13 cellular contexts compared by ENCODE assay signal in the genomic region with DNA sequence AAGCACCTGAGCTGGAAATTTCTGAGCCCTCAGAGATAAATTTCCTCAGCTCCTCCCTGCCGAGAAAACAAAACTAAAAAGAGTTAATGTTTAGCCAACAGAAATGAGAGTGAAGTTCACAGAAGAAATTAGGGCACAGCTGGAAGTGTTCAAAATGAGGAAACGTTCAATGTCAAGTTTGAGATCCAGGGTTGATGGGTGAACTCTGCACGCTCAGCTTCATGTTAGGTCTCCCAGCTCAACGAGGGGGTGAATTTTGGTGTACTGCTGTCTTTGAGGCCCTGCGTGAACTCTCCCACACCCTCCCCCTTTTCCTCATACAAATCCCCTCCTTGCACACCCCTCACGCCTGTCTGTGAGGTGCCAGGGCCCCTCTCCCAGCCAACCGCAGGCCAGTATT. TPM values are rescaled to one million over a fixed set of nuclear protein-coding genes. Genes with fewer than 3 reads are reported as not detected.
DNase-seq lines count a peak whose midpoint lies in the region; ATAC-seq, FAIRE-seq and TF ChIP-seq lines count a peak whose summit lies in the region.
"Had no signal": no experiment of that assay in that cellular context is flagged by ENCODE, and none has a peak within 500 bp of the region (broad histone marks: within the 10 kb centered on the region; RNA-seq: fewer than 3 reads in every experiment).

No MANE protein-coding gene starts in this region.

- SMC1A ChIA-PET in GM12878 (lab: Charles Lee; ENCODE audit: uncharacterized antibody, unreplicated experiment), result interaction anchor here (0.7 to 3.1 kb wide), 15 partner anchors 8 to 73 kb away, joined by 3 to 52 read pairs (median 6); partner anchors contain the start of genes OAS1, OAS2 and OAS3

- BruUV-seq in GM12878 (replicated peaks; lab: Mats Ljungman, UMichigan), result no TSS peak

- no peak overlapping the region for H3K4me3 Mint-ChIP-seq in activated CD4-positive, alpha-beta T cell treated with anti-CD3 and anti-CD28 coated beads, Interleukin-2, amount 10 ng/mL, durations not matched to agents 7 days and 5 days
- no peak overlapping the region for H3K4me3 Mint-ChIP-seq in CD4-positive, alpha-beta memory T cell
- H3K4me3 Mint-ChIP-seq: activated CD4-positive, alpha-beta T cell treated with anti-CD3 and anti-CD28 coated beads for 36 hours had no signal

- POLR2A ChIA-PET in activated CD4-positive, alpha-beta T cell treated with anti-CD3 and anti-CD28 coated beads, Interleukin-2, amount 10 ng/mL, durations not matched to agents 7 days and 5 days (lab: Charles Lee), result no interaction called here
- POLR2A ChIA-PET in GM12878 (lab: Charles Lee), result interaction anchor here (0.6 to 2.6 kb wide), 7 partner anchors 8 to 305 kb away, joined by 3 to 40 read pairs (median 5); partner anchors contain the start of genes OAS1, OAS2 and OAS3
- POLR2A ChIA-PET in CD4-positive, alpha-beta memory T cell (lab: Charles Lee; ENCODE audit: partially characterized antibody), result interaction anchor here (1.1 kb wide), 1 partner anchor 54 kb away, joined by 3 read pairs; the partner anchor contains the start of gene OAS2

- no peak overlapping the region for H2AFZ ChIP-seq in GM12878 (ENCODE audit: control insufficient read depth, low read depth, low read length)

- no peak for TF ChIP-seq CTCF in GM12878 (IDR thresholded peaks at IDR 0.05 in 2 of 3, conservative IDR thresholded peaks at IDR 0.05 in 1 of 3; ENCODE audit: control insufficient read depth in 2 of 3, extremely low read depth in 1 of 3, insufficient read depth in 1 of 3, low read depth in 3 of 3, low read length in 3 of 3)

- H3K4me1 ChIP-seq in GM12878 (ENCODE audit: control insufficient read depth, insufficient read depth, low read length), result no peaks in the 10 kb centered on the region
- H3K4me1 ChIP-seq in subcutaneous abdominal adipose tissue (ENCODE audit: control insufficient read depth in 5 of 5, insufficient read depth in 5 of 5, low read length in 5 of 5), result peaks cover 3 to 10% (median 8%) of the 10 kb centered on the region in 5 donors
- no peaks in the 10 kb centered on the region for H3K4me1 ChIP-seq in CD4-positive, alpha-beta memory T cell (ENCODE audit: insufficient read depth, low read length)

- no peaks in the 10 kb centered on the region for H3K27me3 Mint-ChIP-seq in activated CD4-positive, alpha-beta T cell treated with anti-CD3 and anti-CD28 coated beads, Interleukin-2, amount 10 ng/mL, durations not matched to agents 7 days and 5 days
- no peaks in the 10 kb centered on the region for H3K27me3 Mint-ChIP-seq in CD4-positive, alpha-beta memory T cell
- H3K27me3 Mint-ChIP-seq: activated CD4-positive, alpha-beta T cell treated with anti-CD3 and anti-CD28 coated beads for 36 hours had no signal

- in situ Hi-C loops in GM12878 (cut with MboI), result no loop called here

- FAIRE-seq in GM12878 (lab: Jason Lieb, UNC), result no peak
- FAIRE-seq: G401.6, keratinocyte had no signal

- CTCF ChIA-PET in activated CD4-positive, alpha-beta T cell treated with anti-CD3 and anti-CD28 coated beads, Interleukin-2, amount 10 ng/mL, durations not matched to agents 7 days and 5 days (lab: Charles Lee), result interaction anchor here (0.7 to 1.9 kb wide), 5 partner anchors 13 to 69 kb away, joined by 3 to 9 read pairs (median 3); partner anchors contain the start of gene OAS3
- CTCF ChIA-PET in GM12878 (lab: Yijun Ruan, JAX), result interaction anchor here (0.8 to 3.7 kb wide), 11 partner anchors 12 to 105 kb away, joined by 3 to 31 read pairs (median 8); partner anchors contain the start of genes OAS1, OAS2 and OAS3
- CTCF ChIA-PET in CD4-positive, alpha-beta memory T cell (lab: Charles Lee; ENCODE audit: partially characterized antibody), result interaction anchor here (1.2 to 1.5 kb wide), 2 partner anchors 25 to 68 kb away, joined by 3 to 6 read pairs; no protein-coding TSS in a partner anchor

- no peak for TF ChIP-seq EP300 in GM12878 (IDR thresholded peaks at IDR 0.05; ENCODE audit: borderline replicate concordance in 1 of 2, control insufficient read depth in 1 of 2, low read depth in 2 of 2, low read length in 2 of 2)

- peaks cover 17% of the 10 kb centered on the region for H3K4me1 Mint-ChIP-seq in activated CD4-positive, alpha-beta T cell treated with anti-CD3 and anti-CD28 coated beads, Interleukin-2, amount 10 ng/mL, durations not matched to agents 7 days and 5 days
- H3K4me1 Mint-ChIP-seq in CD4-positive, alpha-beta memory T cell, result peaks cover 0 to 3% (median 0%) of the 10 kb centered on the region in 4 donors

- H3K9ac ChIP-seq in GM12878 (ENCODE audit: control insufficient read depth, insufficient read depth, low read length), result no peak overlapping the region
- peak overlapping the region in 3 of 5 donors; percentile 25 to 56 (median 53) for H3K9ac ChIP-seq in subcutaneous abdominal adipose tissue (ENCODE audit: low read length in 5 of 5)

- H3K27ac Mint-ChIP-seq in activated CD4-positive, alpha-beta T cell treated with anti-CD3 and anti-CD28 coated beads, Interleukin-2, amount 10 ng/mL, durations not matched to agents 7 days and 5 days, result peak overlapping the region; percentile 46
- peak overlapping the region in 1 of 7 donors; percentile 69 for H3K27ac Mint-ChIP-seq in CD4-positive, alpha-beta memory T cell
- H3K27ac Mint-ChIP-seq: activated CD4-positive, alpha-beta T cell treated with anti-CD3 and anti-CD28 coated beads for 36 hours had no signal

- RAD21 ChIA-PET in GM12878 (lab: Charles Lee; ENCODE audit: unreplicated experiment), result interaction anchor here (0.9 to 3.2 kb wide), 7 partner anchors 13 to 68 kb away, joined by 3 to 44 read pairs (median 13); partner anchors contain the start of genes OAS1, OAS2 and OAS3

- intact Hi-C loops in GM12878 (cut with micrococcal nuclease; ENCODE audit: unreplicated experiment), result no loop called here
- intact Hi-C loops in CD4-positive, alpha-beta memory T cell (cut with micrococcal nuclease), result no loop called here

- no peak for DNase-seq in activated CD4-positive, alpha-beta T cell treated with anti-CD3 and anti-CD28 coated beads, Interleukin-2, amount 10 ng/mL, durations not matched to agents 7 days and 5 days
- DNase-seq in activated CD4-positive, alpha-beta T cell treated with anti-CD3 and anti-CD28 coated beads for 4 hours, result no peak
- DNase-seq in GM12878 (ENCODE audit: low read depth, low spot score), result peak; percentile 36
- no peak for DNase-seq in NCI-H2107 (lab: John Stamatoyannopoulos, UW)
- no peak for DNase-seq in activated T-cell treated with anti-CD3 and anti-CD28 coated beads, Interleukin-2, amount 50 U/mL, for 1 hour
- DNase-seq in CD4-positive, alpha-beta memory T cell, result no peak
- DNase-seq: activated CD4-positive, alpha-beta T cell treated with anti-CD3 and anti-CD28 coated beads for 36 hours; amniotic stem cell had no signal

- TF ChIP-seq POLR2A in GM12878 (IDR thresholded peaks at IDR 0.05; ENCODE audit: low read depth, low read length), result no peak

- H3K27ac ChIP-seq in GM12878 (ENCODE audit: control insufficient read depth, insufficient read depth) (no peak overlapping the region), subcutaneous abdominal adipose tissue (ENCODE audit: low read depth, low read length) (no peak overlapping the region)
- no peak overlapping the region for H3K27ac ChIP-seq in CD4-positive, alpha-beta memory T cell (ENCODE audit: low read depth, low read length)

- H3K4me3 ChIP-seq in GM12878 (no peak overlapping the region), subcutaneous abdominal adipose tissue (ENCODE audit: low read depth in 1 of 5, low read length in 5 of 5) (peak overlapping the region; percentile 6 to 54 (median 35))
- no peak overlapping the region for H3K4me3 ChIP-seq in CD4-positive, alpha-beta memory T cell (ENCODE audit: low read length in 2 of 2)

- H3K27me3 ChIP-seq in GM12878 (replicated peaks in 1 of 2; ENCODE audit: control insufficient read depth in 2 of 2, insufficient read depth in 2 of 2, low read length in 1 of 2) (no peaks in the 10 kb centered on the region), subcutaneous abdominal adipose tissue (ENCODE audit: control insufficient read depth in 5 of 5, insufficient read depth in 4 of 5, low read length in 5 of 5) (no peaks in the 10 kb centered on the region)
- no peaks in the 10 kb centered on the region for H3K27me3 ChIP-seq in CD4-positive, alpha-beta memory T cell (ENCODE audit: insufficient read depth, low read length)

- H3K79me2 ChIP-seq in GM12878 (ENCODE audit: control insufficient read depth, insufficient read depth, low read length), result no peaks in the 10 kb centered on the region

- peak; percentile 82 for ATAC-seq in HG02798 (IDR thresholded peaks at IDR 0.05; ENCODE audit: poor library complexity, unreplicated experiment)
- ATAC-seq in GM12878, result peak; percentile 92
- ATAC-seq: activated CD4-positive, alpha-beta T cell treated with anti-CD3 and anti-CD28 coated beads for 36 hours; esophagus mucosa had no signal

- peaks cover 17% of the 10 kb centered on the region for H3K9me3 Mint-ChIP-seq in activated CD4-positive, alpha-beta T cell treated with anti-CD3 and anti-CD28 coated beads, Interleukin-2, amount 10 ng/mL, durations not matched to agents 7 days and 5 days
- H3K9me3 Mint-ChIP-seq in CD4-positive, alpha-beta memory T cell, result peaks cover 0 to 8% (median 3%) of the 10 kb centered on the region in 8 donors

- H3K4me2 ChIP-seq in GM12878 (ENCODE audit: control insufficient read depth, insufficient read depth), result no peak overlapping the region

- H3K36me3 ChIP-seq in GM12878 (ENCODE audit: control insufficient read depth in 2 of 2, insufficient read depth in 2 of 2, low read length in 1 of 2) (no peaks in the 10 kb centered on the region; a peak in 1 of 4 replicates), subcutaneous abdominal adipose tissue (ENCODE audit: control insufficient read depth in 5 of 5, insufficient read depth in 5 of 5, low read length in 5 of 5) (peaks cover 0 to 21% (median 8%) of the 10 kb centered on the region in 5 donors)
- peaks cover 12% of the 10 kb centered on the region for H3K36me3 ChIP-seq in CD4-positive, alpha-beta memory T cell (ENCODE audit: insufficient read depth, low read length)

- H3K9me3 ChIP-seq in GM12878 (replicated peaks; ENCODE audit: control insufficient read depth, insufficient read depth, low read length), result no peaks in the 10 kb centered on the region; the same call in 2 of the 3 replicates
- no peaks in the 10 kb centered on the region for H3K9me3 ChIP-seq in subcutaneous abdominal adipose tissue (ENCODE audit: control insufficient read depth in 5 of 5, low read length in 5 of 5)
- no peaks in the 10 kb centered on the region for H3K9me3 ChIP-seq in CD4-positive, alpha-beta memory T cell (ENCODE audit: control insufficient read depth in 1 of 2, low read length in 2 of 2)

- H4K20me1 ChIP-seq in GM12878 (ENCODE audit: control insufficient read depth, insufficient read depth), result no peaks in the 10 kb centered on the region

- WGBS in GM12878 (ENCODE audit: insufficient coverage, insufficient replicate concordance, low lambda C conversion rate, missing lambda C conversion rate), result 49% methylated on average over 7 of the region's 7 CpGs

- TF ChIP-seq RAD21 in GM12878 (IDR thresholded peaks at IDR 0.05; ENCODE audit: insufficient read depth, low read depth, low read length), result no peak

- H3K36me3 Mint-ChIP-seq in activated CD4-positive, alpha-beta T cell treated with anti-CD3 and anti-CD28 coated beads, Interleukin-2, amount 10 ng/mL, durations not matched to agents 7 days and 5 days (ENCODE audit: low read depth), result peaks cover 90% of the 10 kb centered on the region
- H3K36me3 Mint-ChIP-seq in CD4-positive, alpha-beta memory T cell, result peaks cover 26 to 60% of the 10 kb centered on the region in 2 donors

RNA-seq across cellular contexts. Expression of gene OAS3, which starts 13.3 kb away (rescaled TPM):
- total RNA-seq in activated CD4-positive, alpha-beta T cell treated with anti-CD3 and anti-CD28 coated beads, Interleukin-2, amount 10 ng/mL, durations not matched to agents 7 days and 5 days, result 100 to 1,000 TPM; 202 to 204 TPM
- total RNA-seq in GM12878 (2013; cell fraction: nucleolus; rRNA removed), result 70.3 and 71.7 TPM in 2 replicates
- total RNA-seq in GM12878 (2014; rRNA removed), result 22.2 and 28.5 TPM in 2 replicates
- total RNA-seq in GM12878 (2014; rRNA removed; fragmentation: Illumina TruSeq; extraction: Trizol), result 13.8 and 16.4 TPM in 2 replicates
- 39.0 and 44.0 TPM in 2 replicates for total RNA-seq in GM12878 (2021)
- polyA plus RNA-seq in GM12878 (2011; ENCODE audit: low read depth), result 17.1 TPM
- polyA plus RNA-seq in GM12878 (2011; rRNA removed), result 62.6 and 107 TPM in 2 replicates
- 120 and 180 TPM in 2 replicates for polyA plus RNA-seq in GM12878 (2011; cell fraction: cytosol; rRNA removed)
- polyA plus RNA-seq in GM12878 (2011; cell fraction: nucleus; rRNA removed), result 245 and 329 TPM in 2 replicates
- polyA plus RNA-seq in GM12878 (2012), result 24.3 and 27.7 TPM in 2 replicates
- polyA plus RNA-seq in GM12878 (2014; fragmentation: Illumina TruSeq; extraction: Trizol), result 30.1 and 30.7 TPM in 2 replicates
- 1 to 10 TPM; 5.1 to 5.9 TPM for polyA plus RNA-seq in GM12878 (2014; fragmentation: Nextera tagmentation; extraction: Ambion mirVana)
- polyA plus RNA-seq in GM12878 (2014; rRNA removed), result 27.8 and 30.9 TPM in 2 replicates
- 10 to 100 TPM; 10.8 to 11.0 TPM for polyA plus RNA-seq in GM12878 (2016; fragmentation: Nextera tagmentation; extraction: Ambion mirVana)
- polyA minus RNA-seq in GM12878 (2011; rRNA and poly(A)+ RNA removed), result 179 and 262 TPM in 2 replicates
- polyA minus RNA-seq in GM12878 (2011; cell fraction: cytosol; rRNA and poly(A)+ RNA removed), result 36.1 and 38.2 TPM in 2 replicates
- polyA minus RNA-seq in GM12878 (2011; cell fraction: nucleus; rRNA and poly(A)+ RNA removed), result 56.2 and 85.2 TPM in 2 replicates
- 10 to 100 TPM; 20.3 to 22.5 TPM for total RNA-seq in CD4-positive, alpha-beta memory T cell
- polyA plus RNA-seq in CD4-positive, alpha-beta memory T cell, result 10 to 100 TPM; 14.4 to 31.3 TPM

RNA-seq across cellular contexts. Expression of gene OAS1, which starts 18.2 kb away (rescaled TPM):
- total RNA-seq in activated CD4-positive, alpha-beta T cell treated with anti-CD3 and anti-CD28 coated beads, Interleukin-2, amount 10 ng/mL, durations not matched to agents 7 days and 5 days, result 100 to 1,000 TPM; 194 to 197 TPM
- total RNA-seq in GM12878 (2013; cell fraction: nucleolus; rRNA removed), result 40.3 and 41.9 TPM in 2 replicates
- total RNA-seq in GM12878 (2014; rRNA removed) (60.0 and 69.3 TPM in 2 replicates), GM12878 (2014; rRNA removed; fragmentation: Illumina TruSeq; extraction: Trizol) (54.1 and 62.7 TPM in 2 replicates), GM12878 (2021) (44.9 and 51.5 TPM in 2 replicates)
- 80.6 TPM for polyA plus RNA-seq in GM12878 (2011; ENCODE audit: low read depth)
- polyA plus RNA-seq in GM12878 (2011; rRNA removed) (287 and 308 TPM in 2 replicates), GM12878 (2014; fragmentation: Illumina TruSeq; extraction: Trizol) (63.8 and 68.5 TPM in 2 replicates), GM12878 (2014; fragmentation: Nextera tagmentation; extraction: Ambion mirVana) (100 to 1,000 TPM in 1 of 2 experiments, 10 to 100 TPM in 1; 88.9 to 117 TPM), GM12878 (2014; rRNA removed) (60.2 and 71.3 TPM in 2 replicates), GM12878 (2016; fragmentation: Nextera tagmentation; extraction: Ambion mirVana) (10 to 100 TPM; 44.7 to 48.1 TPM)
- 216 and 257 TPM in 2 replicates for polyA plus RNA-seq in GM12878 (2011; cell fraction: cytosol; rRNA removed)
- 161 and 210 TPM in 2 replicates for polyA plus RNA-seq in GM12878 (2011; cell fraction: nucleus; rRNA removed)
- polyA plus RNA-seq in GM12878 (2012), result 57.7 and 72.7 TPM in 2 replicates
- polyA minus RNA-seq in GM12878 (2011; rRNA and poly(A)+ RNA removed), result 128 and 200 TPM in 2 replicates
- 53.3 and 60.0 TPM in 2 replicates for polyA minus RNA-seq in GM12878 (2011; cell fraction: cytosol; rRNA and poly(A)+ RNA removed)
- 97.2 and 112 TPM in 2 replicates for polyA minus RNA-seq in GM12878 (2011; cell fraction: nucleus; rRNA and poly(A)+ RNA removed)
- total RNA-seq in CD4-positive, alpha-beta memory T cell, result 10 to 100 TPM in 1 of 2 experiments, 1 to 10 TPM in 1; 8.4 to 10.9 TPM
- 10 to 100 TPM; 30.3 to 49.3 TPM for polyA plus RNA-seq in CD4-positive, alpha-beta memory T cell

RNA-seq across cellular contexts. Expression of gene OAS2, which starts 53.3 kb away (rescaled TPM):
- total RNA-seq in activated CD4-positive, alpha-beta T cell treated with anti-CD3 and anti-CD28 coated beads, Interleukin-2, amount 10 ng/mL, durations not matched to agents 7 days and 5 days, result 100 to 1,000 TPM; 294 to 420 TPM
- total RNA-seq in GM12878 (2013; cell fraction: nucleolus; rRNA removed), result 61.8 and 67.6 TPM in 2 replicates
- total RNA-seq in GM12878 (2014; rRNA removed) (90.7 and 125 TPM in 2 replicates), GM12878 (2014; rRNA removed; fragmentation: Illumina TruSeq; extraction: Trizol) (105 and 113 TPM in 2 replicates), GM12878 (2021) (89.7 and 102 TPM in 2 replicates)
- 62.4 TPM for polyA plus RNA-seq in GM12878 (2011; ENCODE audit: low read depth)
- polyA plus RNA-seq in GM12878 (2011; rRNA removed) (290 and 350 TPM in 2 replicates), GM12878 (2014; fragmentation: Illumina TruSeq; extraction: Trizol) (133 and 223 TPM in 2 replicates), GM12878 (2014; fragmentation: Nextera tagmentation; extraction: Ambion mirVana) (10 to 100 TPM; 32.4 to 43.4 TPM), GM12878 (2014; rRNA removed) (81.0 and 92.9 TPM in 2 replicates), GM12878 (2016; fragmentation: Nextera tagmentation; extraction: Ambion mirVana) (10 to 100 TPM; 51.5 to 51.6 TPM)
- 186 and 209 TPM in 2 replicates for polyA plus RNA-seq in GM12878 (2011; cell fraction: cytosol; rRNA removed)
- 117 and 158 TPM in 2 replicates for polyA plus RNA-seq in GM12878 (2011; cell fraction: nucleus; rRNA removed)
- polyA plus RNA-seq in GM12878 (2012), result 64.5 and 96.0 TPM in 2 replicates
- 263 and 276 TPM in 2 replicates for polyA minus RNA-seq in GM12878 (2011; rRNA and poly(A)+ RNA removed)
- 88.5 and 105 TPM in 2 replicates for polyA minus RNA-seq in GM12878 (2011; cell fraction: cytosol; rRNA and poly(A)+ RNA removed)
- 91.3 and 96.3 TPM in 2 replicates for polyA minus RNA-seq in GM12878 (2011; cell fraction: nucleus; rRNA and poly(A)+ RNA removed)
- total RNA-seq in CD4-positive, alpha-beta memory T cell, result 10 to 100 TPM; 73.5 to 77.4 TPM
- polyA plus RNA-seq in CD4-positive, alpha-beta memory T cell, result 10 to 100 TPM; 25.5 to 65.6 TPM

Comparison
In these comparisons a context has a peak if more than half of its experiments do, and no peak if none do; other contexts are left out.
1. H3K4me3 ChIP-seq: peak in subcutaneous abdominal adipose tissue (5 of 5); none in GM12878 (single experiment) and CD4-positive, alpha-beta memory T cell (0 of 2).